9 cellular contexts compared by ENCODE assay signal in the genomic region with DNA sequence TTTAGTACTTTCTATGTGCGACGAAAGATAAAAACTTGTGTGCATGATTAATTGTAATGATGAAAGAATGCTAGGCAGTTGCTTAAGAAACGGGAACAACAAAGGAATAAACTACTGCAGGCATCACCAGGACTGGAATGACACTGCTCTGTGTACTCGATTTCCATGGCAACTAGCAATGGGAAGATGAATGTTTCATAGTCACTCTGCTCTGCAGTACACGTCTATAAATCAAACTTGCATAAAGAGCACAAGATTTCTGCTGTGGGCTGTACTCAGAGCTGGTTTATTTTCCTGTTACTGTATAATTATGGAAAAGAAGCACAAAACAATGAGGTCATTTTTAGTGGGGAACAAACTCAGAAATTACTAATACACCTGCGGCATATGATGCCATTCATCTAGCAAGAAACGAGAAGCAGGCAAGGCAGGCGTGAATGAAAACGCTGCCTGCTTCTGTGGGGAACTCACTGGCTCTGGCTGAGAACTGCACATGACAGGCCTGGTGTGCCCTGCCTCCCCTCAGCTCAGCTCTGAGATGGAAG. TPM values are rescaled to one million over a fixed set of nuclear protein-coding genes. Genes with fewer than 3 reads are reported as not detected.
DNase-seq lines count a peak whose midpoint lies in the region; ATAC-seq and TF ChIP-seq lines count a peak whose summit lies in the region.
"Had no signal": no experiment of that assay in that cellular context is flagged by ENCODE, and none has a peak within 500 bp of the region (broad histone marks: within the 10 kb centered on the region; RNA-seq: fewer than 3 reads in every experiment).

No MANE protein-coding gene starts in this region.

- peaks cover 0 to 4% (median 0%) of the 10 kb centered on the region in 5 experiments for H3K9me3 Mint-ChIP-seq in brain
- no peaks in the 10 kb centered on the region for H3K9me3 Mint-ChIP-seq in CD4-positive, alpha-beta memory T cell

- peak overlapping the region; percentile 78 to 97 (median 86) for H3K27ac Mint-ChIP-seq in brain
- H3K27ac Mint-ChIP-seq in CD4-positive, alpha-beta memory T cell, result no peak overlapping the region

- TF ChIP-seq CTCF in brain (conservative IDR thresholded peaks at IDR 0.05) (no peak), upper lobe of right lung (IDR thresholded peaks at IDR 0.05) (no peak)

- H3K27me3 ChIP-seq in upper lobe of right lung, result no peaks in the 10 kb centered on the region
- H3K27me3 ChIP-seq in CD4-positive, alpha-beta memory T cell (ENCODE audit: insufficient read depth, low read length), result no peaks in the 10 kb centered on the region
- H3K27me3 ChIP-seq: BLaER1 had no signal

- DNase-seq in NOMO-1 (lab: John Stamatoyannopoulos, UW; ENCODE audit: unreplicated experiment in 2 of 2), result peak; percentile 31 to 74
- DNase-seq in NOMO-1 treated with dmso at 0.1 percent for 144 hours (lab: John Stamatoyannopoulos, UW; ENCODE audit: unreplicated experiment), result no peak
- DNase-seq in left kidney (ENCODE audit: low read depth, low spot score), result peak; percentile 92
- no peak for DNase-seq in upper lobe of right lung
- no peak for DNase-seq in CD4-positive, alpha-beta memory T cell

- H3K27ac ChIP-seq in upper lobe of right lung, result no peak overlapping the region
- no peak overlapping the region for H3K27ac ChIP-seq in CD4-positive, alpha-beta memory T cell (ENCODE audit: low read depth, low read length)
- H3K27ac ChIP-seq: BLaER1 had no signal

- peaks cover 5% of the 10 kb centered on the region for H3K36me3 Mint-ChIP-seq in brain
- no peaks in the 10 kb centered on the region for H3K36me3 Mint-ChIP-seq in CD4-positive, alpha-beta memory T cell

- ATAC-seq in upper lobe of right lung (peak; percentile 71), HG03342 (IDR thresholded peaks at IDR 0.05; ENCODE audit: unreplicated experiment) (no peak), GM21529 (IDR thresholded peaks at IDR 0.05; ENCODE audit: unreplicated experiment) (no peak)

- peak overlapping the region; percentile 27 to 66 (median 59) for H3K4me3 Mint-ChIP-seq in brain
- no peak overlapping the region for H3K4me3 Mint-ChIP-seq in CD4-positive, alpha-beta memory T cell

- intact Hi-C loops in upper lobe of right lung (cut with DNase I), result loop anchor here (10.0 kb wide), 1 partner anchor 878 kb away; no protein-coding TSS in a partner anchor
- intact Hi-C loops in CD4-positive, alpha-beta memory T cell (cut with micrococcal nuclease), result no loop called here

- CTCF ChIA-PET in CD4-positive, alpha-beta memory T cell (lab: Charles Lee; ENCODE audit: partially characterized antibody), result interaction anchor here (1.2 to 5.6 kb wide), 7 partner anchors 20 to 1245 kb away, joined by 3 to 37 read pairs (median 3); no protein-coding TSS in a partner anchor

- POLR2A ChIA-PET in CD4-positive, alpha-beta memory T cell (lab: Charles Lee; ENCODE audit: partially characterized antibody), result no interaction called here

- no peaks in the 10 kb centered on the region for H3K4me1 ChIP-seq in upper lobe of right lung
- peaks cover 4% of the 10 kb centered on the region for H3K4me1 ChIP-seq in CD4-positive, alpha-beta memory T cell (ENCODE audit: insufficient read depth, low read length)

- no peaks in the 10 kb centered on the region for H3K27me3 Mint-ChIP-seq in brain
- H3K27me3 Mint-ChIP-seq in CD4-positive, alpha-beta memory T cell, result peaks cover 4 to 9% of the 10 kb centered on the region in 2 donors

- H3K9me3 ChIP-seq in upper lobe of right lung, result no peaks in the 10 kb centered on the region
- H3K9me3 ChIP-seq in CD4-positive, alpha-beta memory T cell (ENCODE audit: control insufficient read depth in 1 of 2, low read length in 2 of 2), result no peaks in the 10 kb centered on the region
- H3K9me3 ChIP-seq: BLaER1 had no signal

- H3K36me3 ChIP-seq in upper lobe of right lung, result no peaks in the 10 kb centered on the region
- H3K36me3 ChIP-seq in CD4-positive, alpha-beta memory T cell (ENCODE audit: insufficient read depth, low read length), result no peaks in the 10 kb centered on the region
- H3K36me3 ChIP-seq: BLaER1 had no signal

- H3K4me3 ChIP-seq in upper lobe of right lung, result no peak overlapping the region
- no peak overlapping the region for H3K4me3 ChIP-seq in CD4-positive, alpha-beta memory T cell (ENCODE audit: low read length in 2 of 2)
- H3K4me3 ChIP-seq: BLaER1 had no signal

- H3K4me1 Mint-ChIP-seq in brain, result peaks cover 57% of the 10 kb centered on the region
- H3K4me1 Mint-ChIP-seq in CD4-positive, alpha-beta memory T cell, result peaks cover 0 to 4% (median 3%) of the 10 kb centered on the region in 4 donors

RNA-seq across cellular contexts. Expression of a gene that starts 41.8 kb away (rescaled TPM):
- polyA plus RNA-seq in brain (ENCODE audit: insufficient read depth, low read depth, low replicate concordance), result 11.5 TPM
- total RNA-seq in upper lobe of right lung, result 4.0 TPM
- total RNA-seq in CD4-positive, alpha-beta memory T cell, result 1 to 10 TPM; 1.3 to 2.5 TPM
- 1 to 10 TPM in 1 of 2 donors, under 1 TPM in 1; 0.36 to 2.6 TPM for polyA plus RNA-seq in CD4-positive, alpha-beta memory T cell

RNA-seq across cellular contexts. Expression of a gene that starts 43.0 kb away (rescaled TPM):
- 28.3 TPM for polyA plus RNA-seq in brain (ENCODE audit: insufficient read depth, low read depth, low replicate concordance)
- total RNA-seq in upper lobe of right lung, result 6.5 TPM
- 10 to 100 TPM; 54.0 to 58.9 TPM for total RNA-seq in CD4-positive, alpha-beta memory T cell
- 10 to 100 TPM; 40.9 to 42.2 TPM for polyA plus RNA-seq in CD4-positive, alpha-beta memory T cell

Comparison
In these comparisons a context has a peak if more than half of its experiments do, and no peak if none do; other contexts are left out.
1. DNase-seq: peak in NOMO-1 (2 of 2) and left kidney (single experiment); none in NOMO-1 treated with dmso at 0.1 percent for 144 hours (single experiment), upper lobe of right lung (single experiment) and CD4-positive, alpha-beta memory T cell (0 of 5).
2. H3K27ac Mint-ChIP-seq: peak in brain (5 of 5); none in CD4-positive, alpha-beta memory T cell (0 of 7).
3. H3K4me3 Mint-ChIP-seq: peak in brain (5 of 5); none in CD4-positive, alpha-beta memory T cell (0 of 8).